In the genomic region with DNA sequence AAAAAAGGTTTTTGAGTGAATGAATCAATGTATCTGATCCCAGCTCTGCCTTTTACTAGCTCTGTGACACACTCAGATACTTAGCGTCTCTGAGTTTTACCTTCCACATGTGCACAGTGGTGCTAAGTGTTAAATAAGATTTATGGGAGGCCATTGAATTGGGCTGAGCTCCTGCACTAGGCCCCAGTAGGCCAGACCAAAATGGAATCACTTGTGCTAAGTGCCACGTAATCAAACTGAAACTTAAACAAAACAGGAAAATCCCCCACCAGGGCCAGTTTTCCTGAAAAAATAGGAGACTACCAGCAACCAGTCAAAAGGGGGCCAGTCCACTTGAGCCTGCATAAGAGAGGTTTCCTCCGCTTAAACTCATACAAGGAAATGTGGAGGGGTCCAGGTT, we compare ENCODE assay signal across 8 cellular contexts. TPM values are rescaled to one million over a fixed set of nuclear protein-coding genes. Genes with fewer than 3 reads are reported as not detected.
A peak's percentile ranks its signal among the peaks of the same experiment; 100 is the strongest.
DNase-seq lines count a peak whose midpoint lies in the region; ATAC-seq and TF ChIP-seq lines count a peak whose summit lies in the region.

No MANE protein-coding gene starts in this region.

- H3K36me3 ChIP-seq in left lung: no peaks in the 10 kb centered on the region
- H3K36me3 ChIP-seq in suprapubic skin: no peaks in the 10 kb centered on the region

- peaks cover 25% of the 10 kb centered on the region for H3K4me1 Mint-ChIP-seq in activated CD4-positive, alpha-beta T cell treated with anti-CD3 and anti-CD28 coated beads, Interleukin-2, amount 10 ng/mL, durations not matched to agents 7 days and 5 days
- H3K4me1 Mint-ChIP-seq in activated naive CD8-positive, alpha-beta T cell (ENCODE audit: low read depth): peaks cover 20% of the 10 kb centered on the region

- H3K36me3 Mint-ChIP-seq in activated CD4-positive, alpha-beta T cell treated with anti-CD3 and anti-CD28 coated beads, Interleukin-2, amount 10 ng/mL, durations not matched to agents 7 days and 5 days (ENCODE audit: low read depth): no peaks in the 10 kb centered on the region
- no peaks in the 10 kb centered on the region for H3K36me3 Mint-ChIP-seq in activated naive CD8-positive, alpha-beta T cell

- H3K4me3 Mint-ChIP-seq in activated CD4-positive, alpha-beta T cell treated with anti-CD3 and anti-CD28 coated beads, Interleukin-2, amount 10 ng/mL, durations not matched to agents 7 days and 5 days: peak overlapping the region; percentile 78
- H3K4me3 Mint-ChIP-seq in activated naive CD8-positive, alpha-beta T cell: peak overlapping the region; percentile 90

- no peak for TF ChIP-seq CTCF in left lung (IDR thresholded peaks at IDR 0.05)
- TF ChIP-seq CTCF in suprapubic skin (IDR thresholded peaks at IDR 0.05): no peak

- intact Hi-C loops in left lung (cut with DNase I): no loop called here

- 91% methylated on average over 3 of the region's 3 CpGs for WGBS in suprapubic skin

- no peak for TF ChIP-seq EP300 in suprapubic skin (IDR thresholded peaks at IDR 0.05)

- no peaks in the 10 kb centered on the region for H3K9me3 ChIP-seq in left lung
- no peaks in the 10 kb centered on the region for H3K9me3 ChIP-seq in suprapubic skin

- H3K4me1 ChIP-seq in left lung (peaks cover 6 to 23% of the 10 kb centered on the region in 2 donors), suprapubic skin (peaks cover 21% of the 10 kb centered on the region)

- no peak for TF ChIP-seq POLR2A in suprapubic skin (IDR thresholded peaks at IDR 0.05)

- H3K27me3 Mint-ChIP-seq in activated CD4-positive, alpha-beta T cell treated with anti-CD3 and anti-CD28 coated beads, Interleukin-2, amount 10 ng/mL, durations not matched to agents 7 days and 5 days: peaks cover 11% of the 10 kb centered on the region
- peaks cover 3% of the 10 kb centered on the region for H3K27me3 Mint-ChIP-seq in activated naive CD8-positive, alpha-beta T cell

- peak overlapping the region; percentile 88 to 89 for H3K27ac ChIP-seq in left lung
- H3K27ac ChIP-seq in suprapubic skin: peak overlapping the region; percentile 85

- H3K4me3 ChIP-seq in left lung (peak overlapping the region; percentile 14 to 60), suprapubic skin (peak overlapping the region; percentile 27)

- CTCF ChIA-PET in activated CD4-positive, alpha-beta T cell treated with anti-CD3 and anti-CD28 coated beads, Interleukin-2, amount 10 ng/mL, durations not matched to agents 7 days and 5 days (lab: Charles Lee): no interaction called here

- H3K27me3 ChIP-seq in left lung (peaks cover 0 to 6% of the 10 kb centered on the region in 2 donors), suprapubic skin (no peaks in the 10 kb centered on the region)

- ATAC-seq in left lung (no peak), GM21515 (IDR thresholded peaks at IDR 0.05; ENCODE audit: unreplicated experiment) (no peak), GM21576 (IDR thresholded peaks at IDR 0.05; ENCODE audit: unreplicated experiment) (no peak)

- POLR2A ChIA-PET in activated CD4-positive, alpha-beta T cell treated with anti-CD3 and anti-CD28 coated beads, Interleukin-2, amount 10 ng/mL, durations not matched to agents 7 days and 5 days (lab: Charles Lee): no interaction called here

- peak overlapping the region; percentile 92 for H3K27ac Mint-ChIP-seq in activated CD4-positive, alpha-beta T cell treated with anti-CD3 and anti-CD28 coated beads, Interleukin-2, amount 10 ng/mL, durations not matched to agents 7 days and 5 days
- peak overlapping the region; percentile 41 for H3K27ac Mint-ChIP-seq in activated naive CD8-positive, alpha-beta T cell

- no peaks in the 10 kb centered on the region for H3K9me3 Mint-ChIP-seq in activated CD4-positive, alpha-beta T cell treated with anti-CD3 and anti-CD28 coated beads, Interleukin-2, amount 10 ng/mL, durations not matched to agents 7 days and 5 days
- no peaks in the 10 kb centered on the region for H3K9me3 Mint-ChIP-seq in activated naive CD8-positive, alpha-beta T cell (ENCODE audit: low read depth)

- no peak for DNase-seq in activated CD4-positive, alpha-beta T cell treated with anti-CD3 and anti-CD28 coated beads, Interleukin-2, amount 10 ng/mL, durations not matched to agents 7 days and 5 days
- no peak for DNase-seq in activated CD4-positive, alpha-beta T cell treated with anti-CD3 and anti-CD28 coated beads, Interleukin-2, amount 50 U/mL, for 1 hour
- DNase-seq in left lung: no peak
- peak in 1 of 2 donors; percentile 11 for DNase-seq in suprapubic skin (ENCODE audit: low spot score in 2 of 2)
- no peak for DNase-seq in H4 (ENCODE audit: low spot score)

RNA-seq across cellular contexts. Expression of a gene that starts 40.9 kb away (rescaled TPM):
- total RNA-seq in activated CD4-positive, alpha-beta T cell treated with anti-CD3 and anti-CD28 coated beads, Interleukin-2, amount 10 ng/mL, durations not matched to agents 7 days and 5 days: under 1 TPM; 0.05 to 0.10 TPM
- under 1 TPM; 0.08 to 0.12 TPM for total RNA-seq in left lung
- under 1 TPM in 3 of 4 donors, not detected in 1; 0.25 to 0.94 (median 0.30) TPM for total RNA-seq in suprapubic skin
- 0.10 and 0.25 TPM in 2 replicates for total RNA-seq in H4 (2014; rRNA removed; shearing (Covaris generic))
